Comparison of ENCODE assay signal across 8 cellular contexts in genomic region chr17:30236807-30237206, GRCh38. TPM values are rescaled to one million over a fixed set of nuclear protein-coding genes. Genes with fewer than 3 reads are reported as not detected.
A peak's percentile ranks its signal among the peaks of the same experiment; 100 is the strongest.
DNase-seq lines count a peak whose midpoint lies in the region; ATAC-seq and TF ChIP-seq lines count a peak whose summit lies in the region.

No MANE protein-coding gene starts in this region.

- H3K27ac ChIP-seq in right lobe of liver, result no peak overlapping the region
- H3K27ac ChIP-seq in uterus, result no peak overlapping the region

- no peaks in the 10 kb centered on the region for H3K36me3 ChIP-seq in right lobe of liver
- no peaks in the 10 kb centered on the region for H3K36me3 ChIP-seq in uterus

- H3K4me1 ChIP-seq in right lobe of liver (peaks cover 0 to 12% (median 0%) of the 10 kb centered on the region in 4 donors), uterus (peaks cover 0 to 13% of the 10 kb centered on the region in 2 donors)

- ATAC-seq in right lobe of liver (peak; percentile 85 to 96 (median 91)), HG03039 (IDR thresholded peaks at IDR 0.05; ENCODE audit: unreplicated experiment) (no peak), HG03442 (IDR thresholded peaks at IDR 0.05; ENCODE audit: unreplicated experiment) (no peak)

- intact Hi-C loops in right lobe of liver (cut with DNase I), result no loop called here
- intact Hi-C loops in uterus (cut with DNase I; ENCODE audit: low total_unique reads), result no loop called here

- TF ChIP-seq CTCF in choroid plexus epithelial cell (conservative IDR thresholded peaks at IDR 0.05; ENCODE audit: low read depth, low read length), result peak; percentile 50
- TF ChIP-seq CTCF in right lobe of liver (IDR thresholded peaks at IDR 0.05), result peak; percentile 23 to 43 (median 37)
- peak in 3 of 4 experiments; percentile 8 to 21 (median 17) for TF ChIP-seq CTCF in uterus (IDR thresholded peaks at IDR 0.05)

- TF ChIP-seq POLR2A in right lobe of liver (IDR thresholded peaks at IDR 0.05), result no peak
- TF ChIP-seq POLR2A in uterus (IDR thresholded peaks at IDR 0.05), result no peak

- DNase-seq in NCI-H2227 (lab: John Stamatoyannopoulos, UW; ENCODE audit: unreplicated experiment), result peak; percentile 29
- no peak for DNase-seq in NCI-H2227 treated with DMSO at 0.1 percent for 48 hours (lab: John Stamatoyannopoulos, UW)
- peak; percentile 42 for DNase-seq in NCI-H460 (ENCODE audit: extremely low read depth, low read depth)
- peak; percentile 34 for DNase-seq in choroid plexus epithelial cell (ENCODE audit: low read depth)
- peak; percentile 73 to 82 (median 78) for DNase-seq in right lobe of liver
- DNase-seq in uterus, result peak in 1 of 2 donors; percentile 25

- no peaks in the 10 kb centered on the region for H3K9me3 ChIP-seq in right lobe of liver
- no peaks in the 10 kb centered on the region for H3K9me3 ChIP-seq in uterus

- 1% methylated on average over 12 of the region's 20 CpGs for WGBS in right lobe of liver (ENCODE audit: insufficient coverage, low coverage, low lambda C conversion rate, missing lambda C conversion rate)

- H3K27me3 ChIP-seq in right lobe of liver, result no peaks in the 10 kb centered on the region
- peaks cover 4 to 28% of the 10 kb centered on the region in 2 donors for H3K27me3 ChIP-seq in uterus

- H3K4me3 ChIP-seq in choroid plexus epithelial cell (ENCODE audit: low read depth, low read length), result peak overlapping the region; percentile 32
- H3K4me3 ChIP-seq in right lobe of liver, result no peak overlapping the region
- H3K4me3 ChIP-seq in uterus, result no peak overlapping the region

RNA-seq across cellular contexts. Expression of gene SLC6A4, which starts 1.3 kb away (rescaled TPM):
- not detected in 2 replicates for total RNA-seq in NCI-H460 (2014; rRNA removed; shearing (Covaris generic))
- polyA plus RNA-seq in NCI-H460 (2014; cell fraction: nucleus; rRNA removed), result 0.56 TPM in 1 of 2 replicates, not detected in the other
- total RNA-seq in right lobe of liver (not detected), uterus (under 1 TPM in 2 of 4 donors, not detected in 2; 0.30 to 0.90 TPM)

RNA-seq across cellular contexts. Expression of gene BLMH, which starts 54.9 kb away (rescaled TPM):
- 22.3 and 27.7 TPM in 2 replicates for total RNA-seq in NCI-H460 (2014; rRNA removed; shearing (Covaris generic))
- polyA plus RNA-seq in NCI-H460 (2014; cell fraction: nucleus; rRNA removed), result 39.1 and 39.9 TPM in 2 replicates
- total RNA-seq in right lobe of liver (1 to 10 TPM; 7.0 to 9.2 (median 7.3) TPM), uterus (10 to 100 TPM; 13.6 to 68.8 (median 33.3) TPM)

Comparison
In these comparisons a context has a peak if more than half of its experiments do, and no peak if none do; other contexts are left out.
1. ATAC-seq: peak in right lobe of liver (4 of 4); none in HG03039 (single experiment) and HG03442 (single experiment).
2. Peak in every context shown above with its lines, with median percentiles within 50 percentile points of each other: CTCF ChIP-seq.